In the genomic region with DNA sequence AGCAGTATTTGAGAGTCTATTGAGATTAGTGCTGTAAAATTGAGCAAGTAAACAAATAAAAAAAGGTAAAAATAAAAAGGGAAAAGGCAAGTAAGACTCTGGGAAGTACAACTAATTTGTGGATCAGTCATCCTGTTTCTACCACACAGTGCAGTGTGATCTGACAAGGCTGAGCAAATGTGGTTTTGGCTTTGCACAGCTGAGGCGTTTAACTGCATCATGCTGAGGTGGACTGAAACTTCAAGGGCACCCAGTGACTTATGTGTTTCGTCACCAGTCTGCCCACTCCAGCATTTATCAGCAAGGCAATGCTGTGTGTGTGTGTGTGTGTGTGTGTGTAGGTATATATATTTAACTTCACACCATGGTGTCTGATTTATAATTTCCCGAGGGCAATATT, we compare ENCODE assay signal across 8 cellular contexts.
DNase-seq lines count a peak whose midpoint lies in the region; ATAC-seq and TF ChIP-seq lines count a peak whose summit lies in the region.

No MANE protein-coding gene starts in this region.

- no peaks in the 10 kb centered on the region for H3F3A ChIP-seq in smooth muscle cell (ENCODE audit: low read depth)

- no peak overlapping the region for H2AFZ ChIP-seq in smooth muscle cell (ENCODE audit: low read depth)

- peaks cover 11% of the 10 kb centered on the region for H3K36me3 Mint-ChIP-seq in activated CD4-positive, alpha-beta memory T cell treated with anti-CD3 and anti-CD28 coated beads for 36 hours

- H3K4me3 Mint-ChIP-seq in activated CD4-positive, alpha-beta memory T cell treated with anti-CD3 and anti-CD28 coated beads for 36 hours, result no peak overlapping the region

- H3K4me1 Mint-ChIP-seq in activated CD4-positive, alpha-beta memory T cell treated with anti-CD3 and anti-CD28 coated beads for 36 hours (ENCODE audit: low read depth), result peaks cover 64% of the 10 kb centered on the region

- no peaks in the 10 kb centered on the region for H3K9me3 ChIP-seq in smooth muscle cell (replicated peaks; ENCODE audit: low read depth)

- peak overlapping the region; percentile 27 for H3K27ac ChIP-seq in smooth muscle cell (ENCODE audit: low read depth)

- peaks cover 15% of the 10 kb centered on the region for H3K27me3 ChIP-seq in smooth muscle cell (ENCODE audit: low read depth)

- no peaks in the 10 kb centered on the region for H3K79me2 ChIP-seq in smooth muscle cell (ENCODE audit: low read depth)

- no peak for TF ChIP-seq CTCF in smooth muscle cell (IDR thresholded peaks at IDR 0.05; ENCODE audit: borderline replicate concordance, insufficient read depth, poor library complexity, severe bottlenecking)

- H3K4me1 ChIP-seq in smooth muscle cell (ENCODE audit: low read depth), result no peaks in the 10 kb centered on the region

- no peak overlapping the region for H3K4me3 ChIP-seq in smooth muscle cell

- H3K27ac Mint-ChIP-seq in activated CD4-positive, alpha-beta memory T cell treated with anti-CD3 and anti-CD28 coated beads for 36 hours, result peak overlapping the region; percentile 93

- no peaks in the 10 kb centered on the region for H3K36me3 ChIP-seq in smooth muscle cell (ENCODE audit: low read depth)

- peak overlapping the region; percentile 43 for H3K4me2 ChIP-seq in smooth muscle cell

- intact Hi-C loops in activated CD4-positive, alpha-beta memory T cell treated with anti-CD3 and anti-CD28 coated beads for 36 hours (cut with micrococcal nuclease), result loop anchor here (1.0 to 10.0 kb wide), 12 partner anchors 25 to 1498 kb away; a partner anchor contains a TSS

- H3K27me3 Mint-ChIP-seq in activated CD4-positive, alpha-beta memory T cell treated with anti-CD3 and anti-CD28 coated beads for 36 hours, result no peaks in the 10 kb centered on the region

- H4K20me1 ChIP-seq in smooth muscle cell (ENCODE audit: low read depth), result no peaks in the 10 kb centered on the region

- CTCF ChIA-PET in activated CD4-positive, alpha-beta memory T cell treated with anti-CD3 and anti-CD28 coated beads for 36 hours (lab: Charles Lee), result interaction anchor here (1.0 to 2.3 kb wide), 5 partner anchors 89 to 202 kb away, joined by 3 to 10 read pairs (median 3); no protein-coding TSS in a partner anchor

- no peak overlapping the region for H3K9ac ChIP-seq in smooth muscle cell (ENCODE audit: low read depth)

- peak; percentile 92 for DNase-seq in activated CD4-positive, alpha-beta memory T cell treated with anti-CD3 and anti-CD28 coated beads for 36 hours
- DNase-seq in smooth muscle cell (lab: John Stamatoyannopoulos, UW; ENCODE audit: unreplicated experiment) (no peak), DMS53 (lab: John Stamatoyannopoulos, UW) (no peak), HPDE6-E6E7 (ENCODE audit: extremely low spot score) (no peak), SW 1271 (lab: John Stamatoyannopoulos, UW) (no peak)

- 47% methylated on average over 3 of the region's 3 CpGs for WGBS in smooth muscle cell (ENCODE audit: low lambda C conversion rate)

- POLR2A ChIA-PET in activated CD4-positive, alpha-beta memory T cell treated with anti-CD3 and anti-CD28 coated beads for 36 hours (lab: Charles Lee), result interaction anchor here (0.7 to 2.3 kb wide), 17 partner anchors 75 to 1190 kb away, joined by 3 to 33 read pairs (median 7); no protein-coding TSS in a partner anchor

- no peaks in the 10 kb centered on the region for H3K9me3 Mint-ChIP-seq in activated CD4-positive, alpha-beta memory T cell treated with anti-CD3 and anti-CD28 coated beads for 36 hours

- ATAC-seq in GM19025 (IDR thresholded peaks at IDR 0.05; ENCODE audit: low read depth, unreplicated experiment) (peak; percentile 60), HG03139 (IDR thresholded peaks at IDR 0.05; ENCODE audit: unreplicated experiment) (peak; percentile 77), esophagus mucosa (no peak)
